ENCODE assay signal across 1 cellular context in the genomic region with DNA sequence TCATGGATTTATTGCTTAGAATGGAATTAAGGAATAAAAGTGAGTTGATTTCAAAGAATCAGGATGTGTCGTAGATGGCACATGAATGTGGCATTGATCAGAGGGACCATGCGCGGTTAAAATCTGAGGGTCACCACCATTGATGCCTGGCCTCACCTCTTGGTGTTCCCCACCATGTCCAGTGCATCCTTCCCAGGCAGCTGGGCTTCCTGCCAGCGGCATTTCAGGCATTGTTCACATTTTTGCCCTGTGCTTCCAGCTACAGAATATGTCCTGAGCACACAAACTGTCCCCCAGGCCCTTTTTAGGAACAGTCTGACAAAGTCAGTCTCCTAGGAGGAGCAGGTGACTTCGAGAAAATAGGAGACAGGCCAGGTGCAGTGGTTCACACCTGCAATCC.
TF ChIP-seq lines count a peak whose summit lies in the region.

No MANE protein-coding gene starts in this region.

TF ChIP-seq in endothelial cell of umbilical vein, 7 proteins besides CTCF, POLR2A, EP300 and RAD21 (continued from another document):
- TF ChIP-seq, protein P1, sequence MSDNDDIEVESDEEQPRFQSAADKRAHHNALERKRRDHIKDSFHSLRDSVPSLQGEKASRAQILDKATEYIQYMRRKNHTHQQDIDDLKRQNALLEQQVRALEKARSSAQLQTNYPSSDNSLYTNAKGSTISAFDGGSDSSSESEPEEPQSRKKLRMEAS (IDR thresholded peaks at IDR 0.05; ENCODE audit: insufficient read depth, insufficient read length), result no peak
